8 cellular contexts compared by ENCODE assay signal in genomic region chr5:108260105-108260857, GRCh38.
A peak's percentile ranks its signal among the peaks of the same experiment; 100 is the strongest.
DNase-seq lines count a peak whose midpoint lies in the region; ATAC-seq and TF ChIP-seq lines count a peak whose summit lies in the region.

No MANE protein-coding gene starts in this region.

- no peak overlapping the region for H2AFZ ChIP-seq in MM.1S (ENCODE audit: low read length)

- H3K4me1 Mint-ChIP-seq in activated naive CD8-positive, alpha-beta T cell treated with anti-CD3 and anti-CD28 coated beads, Interleukin-2, amount 10 ng/mL, durations not matched to agents 7 days and 5 days: peaks cover 2% of the 10 kb centered on the region

- no peak overlapping the region for H3K9ac ChIP-seq in MM.1S (ENCODE audit: low read length)

- no peaks in the 10 kb centered on the region for H3F3A ChIP-seq in MM.1S (ENCODE audit: insufficient read depth, low read length)

- no peaks in the 10 kb centered on the region for H3K9me2 ChIP-seq in MM.1S (replicated peaks; ENCODE audit: insufficient read depth, low read length)

- H3K79me2 ChIP-seq in MM.1S (ENCODE audit: low read length): no peaks in the 10 kb centered on the region

- no peak overlapping the region for H3K27ac ChIP-seq in MM.1S (ENCODE audit: low read length)
- no peak overlapping the region for H3K27ac ChIP-seq in heart left ventricle

- no peaks in the 10 kb centered on the region for H3K4me1 ChIP-seq in MM.1S (ENCODE audit: low read length)
- peaks cover 0 to 21% (median 5%) of the 10 kb centered on the region in 12 donors for H3K4me1 ChIP-seq in heart left ventricle

- no peaks in the 10 kb centered on the region for H3K36me3 ChIP-seq in H7 (replicated peaks; ENCODE audit: control insufficient read depth, insufficient read depth, low read length)
- H3K36me3 ChIP-seq in MM.1S (replicated peaks; ENCODE audit: insufficient read depth, low read length): no peaks in the 10 kb centered on the region
- no peaks in the 10 kb centered on the region for H3K36me3 ChIP-seq in heart left ventricle

- H3K27me3 ChIP-seq in H7 (ENCODE audit: control insufficient read depth, insufficient read depth, low read length) (no peaks in the 10 kb centered on the region), MM.1S (replicated peaks; ENCODE audit: insufficient read depth, low read length) (no peaks in the 10 kb centered on the region), heart left ventricle (no peaks in the 10 kb centered on the region)

- no peaks in the 10 kb centered on the region for H3K9me3 Mint-ChIP-seq in activated naive CD8-positive, alpha-beta T cell treated with anti-CD3 and anti-CD28 coated beads, Interleukin-2, amount 10 ng/mL, durations not matched to agents 7 days and 5 days

- TF ChIP-seq CTCF in GM10248 (IDR thresholded peaks at IDR 0.05; ENCODE audit: control extremely low read depth, extremely low read depth, low read depth, missing control alignments): peak; percentile 88
- TF ChIP-seq CTCF in MM.1S (IDR thresholded peaks at IDR 0.05; ENCODE audit: low read length): peak; percentile 95
- peak; percentile 87 to 98 (median 94) for TF ChIP-seq CTCF in heart left ventricle (IDR thresholded peaks at IDR 0.05)

- CTCF ChIA-PET in GM10248 (lab: Yijun Ruan, JAX): interaction anchor here (0.6 to 5.0 kb wide), 52 partner anchors 10 to 586 kb away, joined by 3 to 60 read pairs (median 4); partner anchors contain the start of gene FBXL17

- POLR2A ChIA-PET in GM10248 (lab: Yijun Ruan, JAX): interaction anchor here (0.6 kb wide), 1 partner anchor 46 kb away, joined by 3 read pairs; no protein-coding TSS in a partner anchor
- POLR2A ChIA-PET in activated naive CD8-positive, alpha-beta T cell treated with anti-CD3 and anti-CD28 coated beads, Interleukin-2, amount 10 ng/mL, durations not matched to agents 7 days and 5 days (lab: Charles Lee): interaction anchor here (0.7 kb wide), 1 partner anchor 123 kb away, joined by 8 read pairs; no protein-coding TSS in a partner anchor

- WGBS in heart left ventricle, 4 donors: 35 to 40% (median 37%) methylated on average over 8 of the region's 8 CpGs

- intact Hi-C loops in heart left ventricle (cut with DNase I): loop anchor here (2.0 to 10.0 kb wide), 5 partner anchors 82 to 87 kb away; no protein-coding TSS in a partner anchor

- H3K9me3 ChIP-seq in MM.1S (replicated peaks; ENCODE audit: insufficient read depth, low read length): no peaks in the 10 kb centered on the region
- no peaks in the 10 kb centered on the region for H3K9me3 ChIP-seq in heart left ventricle

- no peak overlapping the region for H3K27ac Mint-ChIP-seq in activated naive CD8-positive, alpha-beta T cell treated with anti-CD3 and anti-CD28 coated beads, Interleukin-2, amount 10 ng/mL, durations not matched to agents 7 days and 5 days

- no peak overlapping the region for H3K4me2 ChIP-seq in MM.1S (ENCODE audit: low read depth, low read length)

- DNase-seq in GM10248 (ENCODE audit: extremely low spot score): peak; percentile 55
- peak; percentile 47 for DNase-seq in H7
- DNase-seq in MM.1S: peak; percentile 72
- peak; percentile 76 for DNase-seq in SKM-1 treated with dmso at 0.1 percent for 144 hours (lab: John Stamatoyannopoulos, UW; ENCODE audit: unreplicated experiment)
- peak; percentile 42 for DNase-seq in activated naive CD8-positive, alpha-beta T cell treated with anti-CD3 and anti-CD28 coated beads, Interleukin-2, amount 10 ng/mL, durations not matched to agents 7 days and 5 days
- DNase-seq in heart left ventricle: peak; percentile 55 to 73 (median 69)
- DNase-seq in renal cortical epithelial cell (ENCODE audit: low read depth): peak; percentile 80
- DNase-seq in cerebellar nuclear complex (lab: John Stamatoyannopoulos, UW): no peak

- TF ChIP-seq POLR2A in heart left ventricle (IDR thresholded peaks at IDR 0.05): no peak

- H3K36me3 Mint-ChIP-seq in activated naive CD8-positive, alpha-beta T cell treated with anti-CD3 and anti-CD28 coated beads, Interleukin-2, amount 10 ng/mL, durations not matched to agents 7 days and 5 days: no peaks in the 10 kb centered on the region

- no peaks in the 10 kb centered on the region for H3K27me3 Mint-ChIP-seq in activated naive CD8-positive, alpha-beta T cell treated with anti-CD3 and anti-CD28 coated beads, Interleukin-2, amount 10 ng/mL, durations not matched to agents 7 days and 5 days

- H3K4me3 Mint-ChIP-seq in activated naive CD8-positive, alpha-beta T cell treated with anti-CD3 and anti-CD28 coated beads, Interleukin-2, amount 10 ng/mL, durations not matched to agents 7 days and 5 days: peak overlapping the region; percentile 20

- no peak overlapping the region for H3K4me3 ChIP-seq in H7 (ENCODE audit: insufficient read depth, low read depth, low read length)
- no peak overlapping the region for H3K4me3 ChIP-seq in MM.1S (ENCODE audit: low read length)
- H3K4me3 ChIP-seq in heart left ventricle: peak overlapping the region in 5 of 12 donors; percentile 17 to 42 (median 23)

- no peaks in the 10 kb centered on the region for H4K20me1 ChIP-seq in MM.1S (ENCODE audit: insufficient read depth, low read length)

- ATAC-seq in activated naive CD8-positive, alpha-beta T cell treated with anti-CD3 and anti-CD28 coated beads, Interleukin-2, amount 10 ng/mL, durations not matched to agents 7 days and 5 days (ENCODE audit: low read depth): peak; percentile 68
- peak; percentile 71 to 94 (median 94) for ATAC-seq in heart left ventricle

Comparison
In these comparisons a context has a peak if more than half of its experiments do, and no peak if none do; other contexts are left out.
1. DNase-seq: peak in GM10248 (single experiment), H7 (single experiment), MM.1S (single experiment), SKM-1 treated with dmso at 0.1 percent for 144 hours (single experiment), activated naive CD8-positive, alpha-beta T cell treated with anti-CD3 and anti-CD28 coated beads, Interleukin-2, amount 10 ng/mL, durations not matched to agents 7 days and 5 days (single experiment), heart left ventricle (5 of 5) and renal cortical epithelial cell (single experiment); none in cerebellar nuclear complex (0 of 2).
2. Peak in every context shown above with its lines, with median percentiles within 50 percentile points of each other: CTCF ChIP-seq.